In the genomic region with DNA sequence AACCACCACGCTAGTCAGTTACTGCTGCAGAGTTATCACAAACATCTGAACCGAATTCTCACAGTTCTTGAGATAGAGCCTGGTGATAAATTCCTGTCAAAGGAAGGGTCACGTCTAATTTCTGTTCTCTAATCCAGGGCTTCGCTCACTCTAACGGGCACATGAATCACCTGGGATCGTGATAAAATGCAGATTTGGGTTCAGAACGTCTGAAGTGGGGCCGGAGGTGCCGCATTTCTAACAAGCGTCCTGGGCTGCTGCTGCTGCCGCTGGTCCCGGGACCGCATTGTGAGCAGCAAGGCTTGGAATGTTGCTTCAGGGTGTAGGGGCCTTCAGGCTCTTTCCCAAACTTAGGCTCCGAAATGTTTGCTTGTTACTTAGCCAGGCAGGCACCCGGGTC, we compare ENCODE assay signal across 2 cellular contexts.
TF ChIP-seq lines count a peak whose summit lies in the region.

No MANE protein-coding gene starts in this region.

TF ChIP-seq in GM23338, 12 proteins besides CTCF, POLR2A, EP300 and RAD21 (continues in another document):
- TF ChIP-seq, protein P1, sequence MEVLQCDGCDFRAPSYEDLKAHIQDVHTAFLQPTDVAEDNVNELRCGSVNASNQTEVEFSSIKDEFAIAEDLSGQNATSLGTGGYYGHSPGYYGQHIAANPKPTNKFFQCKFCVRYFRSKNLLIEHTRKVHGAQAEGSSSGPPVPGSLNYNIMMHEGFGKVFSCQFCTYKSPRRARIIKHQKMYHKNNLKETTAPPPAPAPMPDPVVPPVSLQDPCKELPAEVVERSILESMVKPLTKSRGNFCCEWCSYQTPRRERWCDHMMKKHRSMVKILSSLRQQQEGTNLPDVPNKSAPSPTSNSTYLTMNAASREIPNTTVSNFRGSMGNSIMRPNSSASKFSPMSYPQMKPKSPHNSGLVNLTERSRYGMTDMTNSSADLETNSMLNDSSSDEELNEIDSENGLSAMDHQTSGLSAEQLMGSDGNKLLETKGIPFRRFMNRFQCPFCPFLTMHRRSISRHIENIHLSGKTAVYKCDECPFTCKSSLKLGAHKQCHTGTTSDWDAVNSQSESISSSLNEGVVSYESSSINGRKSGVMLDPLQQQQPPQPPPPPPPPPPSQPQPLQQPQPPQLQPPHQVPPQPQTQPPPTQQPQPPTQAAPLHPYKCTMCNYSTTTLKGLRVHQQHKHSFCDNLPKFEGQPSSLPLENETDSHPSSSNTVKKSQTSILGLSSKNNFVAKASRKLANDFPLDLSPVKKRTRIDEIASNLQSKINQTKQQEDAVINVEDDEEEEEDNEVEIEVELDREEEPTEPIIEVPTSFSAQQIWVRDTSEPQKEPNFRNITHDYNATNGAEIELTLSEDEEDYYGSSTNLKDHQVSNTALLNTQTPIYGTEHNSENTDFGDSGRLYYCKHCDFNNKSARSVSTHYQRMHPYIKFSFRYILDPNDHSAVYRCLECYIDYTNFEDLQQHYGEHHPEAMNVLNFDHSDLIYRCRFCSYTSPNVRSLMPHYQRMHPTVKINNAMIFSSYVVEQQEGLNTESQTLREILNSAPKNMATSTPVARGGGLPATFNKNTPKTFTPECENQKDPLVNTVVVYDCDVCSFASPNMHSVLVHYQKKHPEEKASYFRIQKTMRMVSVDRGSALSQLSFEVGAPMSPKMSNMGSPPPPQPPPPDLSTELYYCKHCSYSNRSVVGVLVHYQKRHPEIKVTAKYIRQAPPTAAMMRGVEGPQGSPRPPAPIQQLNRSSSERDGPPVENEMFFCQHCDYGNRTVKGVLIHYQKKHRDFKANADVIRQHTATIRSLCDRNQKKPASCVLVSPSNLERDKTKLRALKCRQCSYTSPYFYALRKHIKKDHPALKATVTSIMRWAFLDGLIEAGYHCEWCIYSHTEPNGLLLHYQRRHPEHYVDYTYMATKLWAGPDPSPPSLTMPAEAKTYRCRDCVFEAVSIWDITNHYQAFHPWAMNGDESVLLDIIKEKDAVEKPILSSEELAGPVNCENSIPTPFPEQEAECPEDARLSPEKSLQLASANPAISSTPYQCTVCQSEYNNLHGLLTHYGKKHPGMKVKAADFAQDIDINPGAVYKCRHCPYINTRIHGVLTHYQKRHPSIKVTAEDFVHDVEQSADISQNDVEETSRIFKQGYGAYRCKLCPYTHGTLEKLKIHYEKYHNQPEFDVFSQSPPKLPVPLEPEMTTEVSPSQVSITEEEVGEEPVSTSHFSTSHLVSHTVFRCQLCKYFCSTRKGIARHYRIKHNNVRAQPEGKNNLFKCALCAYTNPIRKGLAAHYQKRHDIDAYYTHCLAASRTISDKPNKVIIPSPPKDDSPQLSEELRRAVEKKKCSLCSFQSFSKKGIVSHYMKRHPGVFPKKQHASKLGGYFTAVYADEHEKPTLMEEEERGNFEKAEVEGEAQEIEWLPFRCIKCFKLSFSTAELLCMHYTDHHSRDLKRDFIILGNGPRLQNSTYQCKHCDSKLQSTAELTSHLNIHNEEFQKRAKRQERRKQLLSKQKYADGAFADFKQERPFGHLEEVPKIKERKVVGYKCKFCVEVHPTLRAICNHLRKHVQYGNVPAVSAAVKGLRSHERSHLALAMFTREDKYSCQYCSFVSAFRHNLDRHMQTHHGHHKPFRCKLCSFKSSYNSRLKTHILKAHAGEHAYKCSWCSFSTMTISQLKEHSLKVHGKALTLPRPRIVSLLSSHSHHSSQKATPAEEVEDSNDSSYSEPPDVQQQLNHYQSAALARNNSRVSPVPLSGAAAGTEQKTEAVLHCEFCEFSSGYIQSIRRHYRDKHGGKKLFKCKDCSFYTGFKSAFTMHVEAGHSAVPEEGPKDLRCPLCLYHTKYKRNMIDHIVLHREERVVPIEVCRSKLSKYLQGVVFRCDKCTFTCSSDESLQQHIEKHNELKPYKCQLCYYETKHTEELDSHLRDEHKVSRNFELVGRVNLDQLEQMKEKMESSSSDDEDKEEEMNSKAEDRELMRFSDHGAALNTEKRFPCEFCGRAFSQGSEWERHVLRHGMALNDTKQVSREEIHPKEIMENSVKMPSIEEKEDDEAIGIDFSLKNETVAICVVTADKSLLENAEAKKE (CRISPR knock-in tag; IDR thresholded peaks at IDR 0.05): no peak
- TF ChIP-seq EZH2 (IDR thresholded peaks at IDR 0.05; ENCODE audit: low read depth, unreplicated experiment): no peak
- TF ChIP-seq EZH2phosphoT487 (IDR thresholded peaks at IDR 0.05; ENCODE audit: unreplicated experiment): no peak
- TF ChIP-seq POLR2AphosphoS5 (IDR thresholded peaks at IDR 0.05; ENCODE audit: low read depth): no peak
- TF ChIP-seq, protein P2, sequence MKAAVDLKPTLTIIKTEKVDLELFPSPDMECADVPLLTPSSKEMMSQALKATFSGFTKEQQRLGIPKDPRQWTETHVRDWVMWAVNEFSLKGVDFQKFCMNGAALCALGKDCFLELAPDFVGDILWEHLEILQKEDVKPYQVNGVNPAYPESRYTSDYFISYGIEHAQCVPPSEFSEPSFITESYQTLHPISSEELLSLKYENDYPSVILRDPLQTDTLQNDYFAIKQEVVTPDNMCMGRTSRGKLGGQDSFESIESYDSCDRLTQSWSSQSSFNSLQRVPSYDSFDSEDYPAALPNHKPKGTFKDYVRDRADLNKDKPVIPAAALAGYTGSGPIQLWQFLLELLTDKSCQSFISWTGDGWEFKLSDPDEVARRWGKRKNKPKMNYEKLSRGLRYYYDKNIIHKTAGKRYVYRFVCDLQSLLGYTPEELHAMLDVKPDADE (IDR thresholded peaks at IDR 0.05): no peak
- TF ChIP-seq STAT1 (IDR thresholded peaks at IDR 0.05; ENCODE audit: unreplicated experiment): no peak
- TF ChIP-seq, protein P3, sequence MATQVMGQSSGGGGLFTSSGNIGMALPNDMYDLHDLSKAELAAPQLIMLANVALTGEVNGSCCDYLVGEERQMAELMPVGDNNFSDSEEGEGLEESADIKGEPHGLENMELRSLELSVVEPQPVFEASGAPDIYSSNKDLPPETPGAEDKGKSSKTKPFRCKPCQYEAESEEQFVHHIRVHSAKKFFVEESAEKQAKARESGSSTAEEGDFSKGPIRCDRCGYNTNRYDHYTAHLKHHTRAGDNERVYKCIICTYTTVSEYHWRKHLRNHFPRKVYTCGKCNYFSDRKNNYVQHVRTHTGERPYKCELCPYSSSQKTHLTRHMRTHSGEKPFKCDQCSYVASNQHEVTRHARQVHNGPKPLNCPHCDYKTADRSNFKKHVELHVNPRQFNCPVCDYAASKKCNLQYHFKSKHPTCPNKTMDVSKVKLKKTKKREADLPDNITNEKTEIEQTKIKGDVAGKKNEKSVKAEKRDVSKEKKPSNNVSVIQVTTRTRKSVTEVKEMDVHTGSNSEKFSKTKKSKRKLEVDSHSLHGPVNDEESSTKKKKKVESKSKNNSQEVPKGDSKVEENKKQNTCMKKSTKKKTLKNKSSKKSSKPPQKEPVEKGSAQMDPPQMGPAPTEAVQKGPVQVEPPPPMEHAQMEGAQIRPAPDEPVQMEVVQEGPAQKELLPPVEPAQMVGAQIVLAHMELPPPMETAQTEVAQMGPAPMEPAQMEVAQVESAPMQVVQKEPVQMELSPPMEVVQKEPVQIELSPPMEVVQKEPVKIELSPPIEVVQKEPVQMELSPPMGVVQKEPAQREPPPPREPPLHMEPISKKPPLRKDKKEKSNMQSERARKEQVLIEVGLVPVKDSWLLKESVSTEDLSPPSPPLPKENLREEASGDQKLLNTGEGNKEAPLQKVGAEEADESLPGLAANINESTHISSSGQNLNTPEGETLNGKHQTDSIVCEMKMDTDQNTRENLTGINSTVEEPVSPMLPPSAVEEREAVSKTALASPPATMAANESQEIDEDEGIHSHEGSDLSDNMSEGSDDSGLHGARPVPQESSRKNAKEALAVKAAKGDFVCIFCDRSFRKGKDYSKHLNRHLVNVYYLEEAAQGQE (IDR thresholded peaks at IDR 0.05; ENCODE audit: unreplicated experiment): no peak
- TF ChIP-seq CREB1 (CRISPR knock-in tag; IDR thresholded peaks at IDR 0.05; ENCODE audit: low read depth): no peak
- no peak for TF ChIP-seq ZNF114 (CRISPR knock-in tag; IDR thresholded peaks at IDR 0.05)
- TF ChIP-seq JUNB (IDR thresholded peaks at IDR 0.05; ENCODE audit: unreplicated experiment): no peak

TF ChIP-seq in WTC11, 78 proteins besides CTCF, POLR2A, EP300 and RAD21 (continued from another document):
- TF ChIP-seq SOX15 (CRISPR knock-in tag; IDR thresholded peaks at IDR 0.05): no peak
TF ChIP-seq in WTC11: peak in this region for 0.
